In genomic region chr10:11678074-11678793, GRCh38 we compare ENCODE assay signal across 9 cellular contexts.
DNase-seq lines count a peak whose midpoint lies in the region; ATAC-seq and TF ChIP-seq lines count a peak whose summit lies in the region.
"Had no signal": no experiment of that assay in that cellular context is flagged by ENCODE, and none has a peak within 500 bp of the region (broad histone marks: within the 10 kb centered on the region; RNA-seq: fewer than 3 reads in every experiment).

No MANE protein-coding gene starts in this region.

- peaks cover 4% of the 10 kb centered on the region for H3K4me1 ChIP-seq in smooth muscle cell (ENCODE audit: low read depth)

- H3K9me3 ChIP-seq in smooth muscle cell (replicated peaks; ENCODE audit: low read depth), result no peaks in the 10 kb centered on the region
- H3K9me3 ChIP-seq: heart right ventricle had no signal

- no peak overlapping the region for H3K4me3 ChIP-seq in smooth muscle cell
- H3K4me3 ChIP-seq: heart right ventricle had no signal

- H3F3A ChIP-seq in smooth muscle cell (ENCODE audit: low read depth), result no peaks in the 10 kb centered on the region

- no peak overlapping the region for H2AFZ ChIP-seq in smooth muscle cell (ENCODE audit: low read depth)

- H3K36me3 ChIP-seq in smooth muscle cell (ENCODE audit: low read depth), result no peaks in the 10 kb centered on the region
- H3K36me3 ChIP-seq: heart right ventricle had no signal

- H4K20me1 ChIP-seq in smooth muscle cell (ENCODE audit: low read depth), result no peaks in the 10 kb centered on the region

- no peak overlapping the region for H3K9ac ChIP-seq in smooth muscle cell (ENCODE audit: low read depth)

- TF ChIP-seq CTCF in smooth muscle cell (IDR thresholded peaks at IDR 0.05; ENCODE audit: borderline replicate concordance, insufficient read depth, poor library complexity, severe bottlenecking), result no peak

- intact Hi-C loops in left ventricle myocardium superior (cut with micrococcal nuclease), result no loop called here

- no peak overlapping the region for H3K4me2 ChIP-seq in smooth muscle cell

- H3K27ac ChIP-seq in smooth muscle cell (ENCODE audit: low read depth), result no peak overlapping the region
- H3K27ac ChIP-seq in caudate nucleus (ENCODE audit: low read depth, low read length), result no peak overlapping the region
- H3K27ac ChIP-seq: heart right ventricle had no signal

- no peaks in the 10 kb centered on the region for H3K27me3 ChIP-seq in smooth muscle cell (ENCODE audit: low read depth)

- WGBS in smooth muscle cell (ENCODE audit: low lambda C conversion rate), result 88% methylated on average over 17 of the region's 17 CpGs

- no peaks in the 10 kb centered on the region for H3K79me2 ChIP-seq in smooth muscle cell (ENCODE audit: low read depth)

- ATAC-seq in GM18867 (IDR thresholded peaks at IDR 0.05; ENCODE audit: unreplicated experiment) (peak; percentile 95), GM21737 (IDR thresholded peaks at IDR 0.05; ENCODE audit: unreplicated experiment) (peak; percentile 78), left ventricle myocardium superior (no peak)

- peak; percentile 29 for DNase-seq in LoVo (ENCODE audit: low spot score)
- DNase-seq in medulla oblongata (ENCODE audit: extremely low spot score), result peak; percentile 34
- DNase-seq in smooth muscle cell (lab: John Stamatoyannopoulos, UW; ENCODE audit: unreplicated experiment), result no peak
- no peak for DNase-seq in OCI-M2 (lab: John Stamatoyannopoulos, UW; ENCODE audit: unreplicated experiment)
- no peak for DNase-seq in left ventricle myocardium superior
- no peak for DNase-seq in caudate nucleus (lab: John Stamatoyannopoulos, UW)
- DNase-seq: heart right ventricle had no signal

Comparison
In these comparisons a context has a peak if more than half of its experiments do, and no peak if none do; other contexts are left out.
1. DNase-seq: peak in LoVo (single experiment) and medulla oblongata (single experiment); none in smooth muscle cell (single experiment), OCI-M2 (single experiment), left ventricle myocardium superior (single experiment) and caudate nucleus (0 of 61).